1 cellular context compared by ENCODE assay signal in the genomic region with DNA sequence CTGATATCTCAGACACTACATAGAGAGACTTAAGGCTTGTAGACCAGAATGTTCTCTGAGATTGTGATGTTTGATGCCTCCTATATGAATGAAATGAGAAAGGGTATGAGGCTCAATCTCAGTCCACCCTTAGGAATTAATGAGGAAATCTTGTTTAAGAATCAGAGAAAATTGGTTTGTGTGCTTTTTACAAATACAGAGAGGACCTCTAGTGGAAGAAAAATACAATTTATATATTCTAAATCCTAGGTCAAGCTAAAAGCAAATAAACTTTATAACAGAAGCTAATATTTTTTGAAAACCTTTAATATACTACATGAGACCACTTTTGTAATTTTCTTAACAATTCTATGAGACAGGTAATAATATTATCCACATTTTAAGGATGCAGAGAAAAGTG.
TF ChIP-seq lines count a peak whose summit lies in the region.

No MANE protein-coding gene starts in this region.

TF ChIP-seq in H1, 55 proteins besides CTCF, POLR2A, EP300 and RAD21:
- TF ChIP-seq HDAC6 (IDR thresholded peaks at IDR 0.05; ENCODE audit: low read depth, low read length) (no peak), RFX5 (IDR thresholded peaks at IDR 0.05; ENCODE audit: borderline replicate concordance, low read depth, low read length) (no peak), ZNF274 (IDR thresholded peaks at IDR 0.05; ENCODE audit: borderline replicate concordance, extremely low read depth, low read length) (no peak), HDAC2 (IDR thresholded peaks at IDR 0.05; ENCODE audit: borderline replicate concordance in 1 of 2, low read depth in 2 of 2, low read length in 2 of 2) (no peak), CHD7 (IDR thresholded peaks at IDR 0.05; ENCODE audit: insufficient replicate concordance, low read length) (no peak), CHD1 (IDR thresholded peaks at IDR 0.05; ENCODE audit: low read depth, low read length) (no peak), BRCA1 (IDR thresholded peaks at IDR 0.05; ENCODE audit: low read depth, low read length) (no peak), YY1 (IDR thresholded peaks at IDR 0.05; ENCODE audit: low read depth, low read length) (no peak), TCF12 (IDR thresholded peaks at IDR 0.05; ENCODE audit: low read depth, low read length) (no peak), SP1 (IDR thresholded peaks at IDR 0.05; ENCODE audit: low read depth, low read length) (no peak), RNF2 (IDR thresholded peaks at IDR 0.05; ENCODE audit: borderline replicate concordance, low read depth, low read length, missing control alignments, poor library complexity, severe bottlenecking) (no peak), EZH2 (IDR thresholded peaks at IDR 0.05; ENCODE audit: low read depth, low read length, severe bottlenecking) (no peak), ASH2L (IDR thresholded peaks at IDR 0.05; ENCODE audit: low read length) (no peak), CBX5 (IDR thresholded peaks at IDR 0.05; ENCODE audit: low read depth, low read length) (no peak)
